Comparison of ENCODE assay signal across 1 cellular context in the genomic region with DNA sequence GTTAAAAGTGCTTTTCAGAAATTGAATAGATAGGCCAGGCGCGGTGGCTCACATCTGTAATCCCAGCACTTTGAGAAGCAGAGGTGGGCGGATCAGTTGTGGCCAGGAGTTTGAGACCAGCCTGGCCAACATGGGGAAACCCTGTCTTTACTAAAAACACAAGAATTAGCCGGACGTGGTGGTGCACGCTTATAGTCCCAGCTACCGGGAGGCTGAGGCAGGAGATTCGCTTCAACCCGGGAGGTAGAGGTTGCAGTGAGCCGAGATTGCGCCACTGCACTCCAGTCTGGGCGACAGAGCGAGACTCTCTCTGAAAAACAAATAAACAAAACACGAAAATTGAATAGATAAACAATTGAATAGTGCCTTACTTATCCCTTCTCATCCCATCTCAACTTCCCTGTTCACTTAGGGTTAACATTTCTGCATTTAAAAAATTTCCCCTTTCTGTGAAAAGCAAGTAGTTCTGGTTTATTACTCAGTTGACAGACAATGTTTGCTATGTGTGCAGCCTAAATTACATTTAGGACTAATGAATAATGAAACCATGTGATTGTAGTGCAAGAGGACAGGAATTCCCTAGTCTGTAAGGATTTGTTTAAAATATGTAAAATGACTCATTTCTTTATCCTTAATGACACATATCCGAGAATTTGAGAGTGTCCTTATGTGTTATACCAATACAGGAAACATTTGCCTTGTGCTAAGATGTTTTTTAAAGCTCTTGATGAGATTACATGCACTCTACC.
TF ChIP-seq lines count a peak whose summit lies in the region.

No MANE protein-coding gene starts in this region.

TF ChIP-seq in SK-N-SH, 30 proteins besides CTCF, POLR2A, EP300 and RAD21:
- TF ChIP-seq FOXJ3 (CRISPR knock-in tag; IDR thresholded peaks at IDR 0.05), result no peak
- TF ChIP-seq FOXM1 (IDR thresholded peaks at IDR 0.05; ENCODE audit: low read depth), result no peak
- TF ChIP-seq, protein P1, sequence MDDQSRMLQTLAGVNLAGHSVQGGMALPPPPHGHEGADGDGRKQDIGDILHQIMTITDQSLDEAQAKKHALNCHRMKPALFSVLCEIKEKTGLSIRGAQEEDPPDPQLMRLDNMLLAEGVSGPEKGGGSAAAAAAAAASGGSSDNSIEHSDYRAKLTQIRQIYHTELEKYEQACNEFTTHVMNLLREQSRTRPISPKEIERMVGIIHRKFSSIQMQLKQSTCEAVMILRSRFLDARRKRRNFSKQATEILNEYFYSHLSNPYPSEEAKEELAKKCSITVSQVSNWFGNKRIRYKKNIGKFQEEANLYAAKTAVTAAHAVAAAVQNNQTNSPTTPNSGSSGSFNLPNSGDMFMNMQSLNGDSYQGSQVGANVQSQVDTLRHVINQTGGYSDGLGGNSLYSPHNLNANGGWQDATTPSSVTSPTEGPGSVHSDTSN (IDR thresholded peaks at IDR 0.05), result peak; percentile 59
- TF ChIP-seq GATA2 (CRISPR knock-in tag; IDR thresholded peaks at IDR 0.05), result no peak
- TF ChIP-seq, protein P2, sequence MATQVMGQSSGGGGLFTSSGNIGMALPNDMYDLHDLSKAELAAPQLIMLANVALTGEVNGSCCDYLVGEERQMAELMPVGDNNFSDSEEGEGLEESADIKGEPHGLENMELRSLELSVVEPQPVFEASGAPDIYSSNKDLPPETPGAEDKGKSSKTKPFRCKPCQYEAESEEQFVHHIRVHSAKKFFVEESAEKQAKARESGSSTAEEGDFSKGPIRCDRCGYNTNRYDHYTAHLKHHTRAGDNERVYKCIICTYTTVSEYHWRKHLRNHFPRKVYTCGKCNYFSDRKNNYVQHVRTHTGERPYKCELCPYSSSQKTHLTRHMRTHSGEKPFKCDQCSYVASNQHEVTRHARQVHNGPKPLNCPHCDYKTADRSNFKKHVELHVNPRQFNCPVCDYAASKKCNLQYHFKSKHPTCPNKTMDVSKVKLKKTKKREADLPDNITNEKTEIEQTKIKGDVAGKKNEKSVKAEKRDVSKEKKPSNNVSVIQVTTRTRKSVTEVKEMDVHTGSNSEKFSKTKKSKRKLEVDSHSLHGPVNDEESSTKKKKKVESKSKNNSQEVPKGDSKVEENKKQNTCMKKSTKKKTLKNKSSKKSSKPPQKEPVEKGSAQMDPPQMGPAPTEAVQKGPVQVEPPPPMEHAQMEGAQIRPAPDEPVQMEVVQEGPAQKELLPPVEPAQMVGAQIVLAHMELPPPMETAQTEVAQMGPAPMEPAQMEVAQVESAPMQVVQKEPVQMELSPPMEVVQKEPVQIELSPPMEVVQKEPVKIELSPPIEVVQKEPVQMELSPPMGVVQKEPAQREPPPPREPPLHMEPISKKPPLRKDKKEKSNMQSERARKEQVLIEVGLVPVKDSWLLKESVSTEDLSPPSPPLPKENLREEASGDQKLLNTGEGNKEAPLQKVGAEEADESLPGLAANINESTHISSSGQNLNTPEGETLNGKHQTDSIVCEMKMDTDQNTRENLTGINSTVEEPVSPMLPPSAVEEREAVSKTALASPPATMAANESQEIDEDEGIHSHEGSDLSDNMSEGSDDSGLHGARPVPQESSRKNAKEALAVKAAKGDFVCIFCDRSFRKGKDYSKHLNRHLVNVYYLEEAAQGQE (IDR thresholded peaks at IDR 0.05; ENCODE audit: low read depth, low read length), result no peak
- no peak for TF ChIP-seq SMC3 (IDR thresholded peaks at IDR 0.05; ENCODE audit: low read depth, low read length)
- no peak for TF ChIP-seq ELF1 (IDR thresholded peaks at IDR 0.05)
- TF ChIP-seq JUND (IDR thresholded peaks at IDR 0.05), result peak; percentile 79
- TF ChIP-seq TEAD4 (IDR thresholded peaks at IDR 0.05; ENCODE audit: borderline replicate concordance, insufficient read depth), result peak; percentile 27; the same call in 1 of the 2 replicates
- no peak for TF ChIP-seq RCOR1 (IDR thresholded peaks at IDR 0.05; ENCODE audit: low read length)
- no peak for TF ChIP-seq RFX5 (IDR thresholded peaks at IDR 0.05; ENCODE audit: low read length)
- TF ChIP-seq TCF12 (IDR thresholded peaks at IDR 0.05), result peak; percentile 76
- TF ChIP-seq, protein P3, sequence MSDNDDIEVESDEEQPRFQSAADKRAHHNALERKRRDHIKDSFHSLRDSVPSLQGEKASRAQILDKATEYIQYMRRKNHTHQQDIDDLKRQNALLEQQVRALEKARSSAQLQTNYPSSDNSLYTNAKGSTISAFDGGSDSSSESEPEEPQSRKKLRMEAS (IDR thresholded peaks at IDR 0.05; ENCODE audit: low read depth), result 0 out of 2 replicates have a peak, but pooled peaks have one; percentile 45
- no peak for TF ChIP-seq TAF1 (IDR thresholded peaks at IDR 0.05; ENCODE audit: borderline replicate concordance, low read depth, low read length)
- TF ChIP-seq NRF1 (IDR thresholded peaks at IDR 0.05; ENCODE audit: low read depth, low read length), result no peak
- TF ChIP-seq EZH2phosphoT487 (IDR thresholded peaks at IDR 0.05; ENCODE audit: borderline replicate concordance, low read depth), result no peak
- no peak; the same call in 1 of the 2 replicates for TF ChIP-seq NFIC (IDR thresholded peaks at IDR 0.05; ENCODE audit: borderline replicate concordance)
- TF ChIP-seq POLR2AphosphoS5 (IDR thresholded peaks at IDR 0.05; ENCODE audit: low read depth, low read length), result peak; percentile 69; the same call in 1 of the 2 replicates
- TF ChIP-seq GABPA (IDR thresholded peaks at IDR 0.05; ENCODE audit: low read depth), result no peak
- TF ChIP-seq, protein P4, sequence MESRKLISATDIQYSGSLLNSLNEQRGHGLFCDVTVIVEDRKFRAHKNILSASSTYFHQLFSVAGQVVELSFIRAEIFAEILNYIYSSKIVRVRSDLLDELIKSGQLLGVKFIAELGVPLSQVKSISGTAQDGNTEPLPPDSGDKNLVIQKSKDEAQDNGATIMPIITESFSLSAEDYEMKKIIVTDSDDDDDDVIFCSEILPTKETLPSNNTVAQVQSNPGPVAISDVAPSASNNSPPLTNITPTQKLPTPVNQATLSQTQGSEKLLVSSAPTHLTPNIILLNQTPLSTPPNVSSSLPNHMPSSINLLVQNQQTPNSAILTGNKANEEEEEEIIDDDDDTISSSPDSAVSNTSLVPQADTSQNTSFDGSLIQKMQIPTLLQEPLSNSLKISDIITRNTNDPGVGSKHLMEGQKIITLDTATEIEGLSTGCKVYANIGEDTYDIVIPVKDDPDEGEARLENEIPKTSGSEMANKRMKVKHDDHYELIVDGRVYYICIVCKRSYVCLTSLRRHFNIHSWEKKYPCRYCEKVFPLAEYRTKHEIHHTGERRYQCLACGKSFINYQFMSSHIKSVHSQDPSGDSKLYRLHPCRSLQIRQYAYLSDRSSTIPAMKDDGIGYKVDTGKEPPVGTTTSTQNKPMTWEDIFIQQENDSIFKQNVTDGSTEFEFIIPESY (IDR thresholded peaks at IDR 0.05; ENCODE audit: borderline replicate concordance, low read depth), result no peak
- no peak for TF ChIP-seq MEF2A (IDR thresholded peaks at IDR 0.05; ENCODE audit: borderline replicate concordance, low read depth)
- TF ChIP-seq RXRA (IDR thresholded peaks at IDR 0.05; ENCODE audit: borderline replicate concordance, low read depth), result no peak
- TF ChIP-seq CHD2 (IDR thresholded peaks at IDR 0.05; ENCODE audit: low read length, partially characterized antibody), result no peak
- TF ChIP-seq FOSL2 (IDR thresholded peaks at IDR 0.05; ENCODE audit: borderline replicate concordance, low read depth), result peak; percentile 83
- TF ChIP-seq, protein P5, sequence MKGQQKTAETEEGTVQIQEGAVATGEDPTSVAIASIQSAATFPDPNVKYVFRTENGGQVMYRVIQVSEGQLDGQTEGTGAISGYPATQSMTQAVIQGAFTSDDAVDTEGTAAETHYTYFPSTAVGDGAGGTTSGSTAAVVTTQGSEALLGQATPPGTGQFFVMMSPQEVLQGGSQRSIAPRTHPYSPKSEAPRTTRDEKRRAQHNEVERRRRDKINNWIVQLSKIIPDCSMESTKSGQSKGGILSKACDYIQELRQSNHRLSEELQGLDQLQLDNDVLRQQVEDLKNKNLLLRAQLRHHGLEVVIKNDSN (IDR thresholded peaks at IDR 0.05; ENCODE audit: borderline replicate concordance, low read depth), result peak; percentile 52; the same call in 1 of the 2 replicates
- no peak for TF ChIP-seq MXI1 (IDR thresholded peaks at IDR 0.05; ENCODE audit: low read depth, low read length)
- TF ChIP-seq, protein P6, sequence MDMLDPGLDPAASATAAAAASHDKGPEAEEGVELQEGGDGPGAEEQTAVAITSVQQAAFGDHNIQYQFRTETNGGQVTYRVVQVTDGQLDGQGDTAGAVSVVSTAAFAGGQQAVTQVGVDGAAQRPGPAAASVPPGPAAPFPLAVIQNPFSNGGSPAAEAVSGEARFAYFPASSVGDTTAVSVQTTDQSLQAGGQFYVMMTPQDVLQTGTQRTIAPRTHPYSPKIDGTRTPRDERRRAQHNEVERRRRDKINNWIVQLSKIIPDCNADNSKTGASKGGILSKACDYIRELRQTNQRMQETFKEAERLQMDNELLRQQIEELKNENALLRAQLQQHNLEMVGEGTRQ (IDR thresholded peaks at IDR 0.05; ENCODE audit: borderline replicate concordance, low read depth, low read length), result no peak
- TF ChIP-seq, protein P7, sequence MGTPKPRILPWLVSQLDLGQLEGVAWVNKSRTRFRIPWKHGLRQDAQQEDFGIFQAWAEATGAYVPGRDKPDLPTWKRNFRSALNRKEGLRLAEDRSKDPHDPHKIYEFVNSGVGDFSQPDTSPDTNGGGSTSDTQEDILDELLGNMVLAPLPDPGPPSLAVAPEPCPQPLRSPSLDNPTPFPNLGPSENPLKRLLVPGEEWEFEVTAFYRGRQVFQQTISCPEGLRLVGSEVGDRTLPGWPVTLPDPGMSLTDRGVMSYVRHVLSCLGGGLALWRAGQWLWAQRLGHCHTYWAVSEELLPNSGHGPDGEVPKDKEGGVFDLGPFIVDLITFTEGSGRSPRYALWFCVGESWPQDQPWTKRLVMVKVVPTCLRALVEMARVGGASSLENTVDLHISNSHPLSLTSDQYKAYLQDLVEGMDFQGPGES (IDR thresholded peaks at IDR 0.05; ENCODE audit: low read depth, low read length), result no peak
- TF ChIP-seq YY1 (IDR thresholded peaks at IDR 0.05; ENCODE audit: low read depth), result no peak
- no peak for TF ChIP-seq SIN3A (IDR thresholded peaks at IDR 0.05; ENCODE audit: borderline replicate concordance, low read depth, low read length)
